In the genomic region with DNA sequence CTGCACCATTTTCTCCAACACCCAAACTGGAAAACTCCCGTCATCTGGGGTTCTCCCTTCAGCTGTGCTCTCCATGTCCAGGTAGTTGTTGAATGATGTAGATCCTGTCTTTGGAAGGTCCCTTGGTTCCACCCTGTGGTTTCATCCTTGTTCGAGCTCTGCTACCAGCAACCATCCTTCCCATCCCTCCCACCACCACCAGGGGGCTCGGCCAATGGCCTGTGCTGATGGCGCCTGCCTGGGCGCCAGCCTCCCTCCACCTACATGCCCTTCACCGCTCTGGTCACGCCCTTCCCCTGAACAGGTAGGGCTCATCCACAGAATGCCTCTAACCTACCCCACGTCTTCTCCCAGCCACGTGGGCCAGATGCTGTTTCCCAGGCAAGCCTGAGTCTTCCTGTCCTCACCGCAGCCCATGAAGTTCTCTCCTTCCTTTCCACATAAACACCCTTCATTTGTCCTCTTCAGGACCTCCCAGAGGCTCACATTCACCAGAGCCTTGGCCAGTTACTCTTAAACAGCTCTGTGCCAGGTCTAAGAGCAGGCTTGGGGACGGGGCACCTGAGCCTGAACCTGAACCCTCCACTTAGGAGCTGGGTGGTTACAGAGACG, we compare ENCODE assay signal across 10 cellular contexts.
DNase-seq lines count a peak whose midpoint lies in the region; ATAC-seq and TF ChIP-seq lines count a peak whose summit lies in the region.
"Had no signal": no experiment of that assay in that cellular context is flagged by ENCODE, and none has a peak within 500 bp of the region (broad histone marks: within the 10 kb centered on the region; RNA-seq: fewer than 3 reads in every experiment).

No MANE protein-coding gene starts in this region.

- no peak overlapping the region for H3K27ac Mint-ChIP-seq in activated T-helper 2 cell treated with anti-CD3 and anti-CD28 coated beads, Interferon-gamma antibody, Interleukin-2, Interleukin-4, amounts not matched to agents 10 μg/mL and 5 μg/mL and 100 μg/mL, durations not matched to agents 14 hours and 24 hours and 36 hours

- H3K27ac ChIP-seq in SU-DHL-6 (ENCODE audit: low read depth, low read length): no peak overlapping the region

- TF ChIP-seq CTCF in SU-DHL-6 (IDR thresholded peaks at IDR 0.05; ENCODE audit: insufficient read depth, low read length, poor library complexity, severe bottlenecking) (peak; percentile 89), fibroblast of villous mesenchyme (IDR thresholded peaks at IDR 0.05; ENCODE audit: insufficient read depth, low read depth, low read length) (peak; percentile 41)

- no peaks in the 10 kb centered on the region for H3K9me2 ChIP-seq in SU-DHL-6 (replicated peaks; ENCODE audit: insufficient read depth, low read length)

- H3K27me3 ChIP-seq in SU-DHL-6 (ENCODE audit: low read length): no peaks in the 10 kb centered on the region

- no peak overlapping the region for H2AFZ ChIP-seq in SU-DHL-6 (ENCODE audit: low read depth, low read length, severe bottlenecking)

- no peak overlapping the region for H3K4me2 ChIP-seq in SU-DHL-6 (ENCODE audit: low read depth, low read length, poor library complexity, severe bottlenecking)

- no peak overlapping the region for H3K9ac ChIP-seq in SU-DHL-6 (ENCODE audit: low read length)

- H3K9me3 ChIP-seq in SU-DHL-6 (ENCODE audit: insufficient read depth, low read length): peaks cover 20% of the 10 kb centered on the region; the same call in 1 of the 2 replicates

- H3K36me3 ChIP-seq in SU-DHL-6 (ENCODE audit: low read length): no peaks in the 10 kb centered on the region

- H3K9me3 Mint-ChIP-seq in activated T-helper 2 cell treated with anti-CD3 and anti-CD28 coated beads, Interferon-gamma antibody, Interleukin-2, Interleukin-4, amounts not matched to agents 10 μg/mL and 5 μg/mL and 100 μg/mL, durations not matched to agents 14 hours and 24 hours and 36 hours: peaks cover 22% of the 10 kb centered on the region

- DNase-seq in NK-92 treated with Interleukin-12 subunit alpha and Interleukin-12 subunit beta, amount 100 ng/mL, for 24 hours (lab: John Stamatoyannopoulos, UW): peak; percentile 16
- DNase-seq in NK-92 (lab: John Stamatoyannopoulos, UW; ENCODE audit: unreplicated experiment) (no peak), fibroblast of villous mesenchyme (ENCODE audit: low read depth) (no peak), posterior vena cava (ENCODE audit: low spot score) (no peak)
- DNase-seq in stimulated activated naive CD4-positive, alpha-beta T cell treated with Interleukin-2 at 50 U/mL for 16 hours (lab: John Stamatoyannopoulos, UW): peak; percentile 18
- no peak for DNase-seq in activated T-helper 2 cell treated with anti-CD3 and anti-CD28 coated beads, Interferon-gamma antibody, Interleukin-2, Interleukin-4, amounts not matched to agents 10 μg/mL and 5 μg/mL and 100 μg/mL, durations not matched to agents 14 hours and 24 hours and 36 hours (ENCODE audit: low spot score)

- no peak overlapping the region for H3K4me3 Mint-ChIP-seq in activated T-helper 2 cell treated with anti-CD3 and anti-CD28 coated beads, Interferon-gamma antibody, Interleukin-2, Interleukin-4, amounts not matched to agents 10 μg/mL and 5 μg/mL and 100 μg/mL, durations not matched to agents 14 hours and 24 hours and 36 hours (ENCODE audit: low read depth)
- H3K4me3 Mint-ChIP-seq: T-helper 17 cell had no signal

- peaks cover 49% of the 10 kb centered on the region for H3K4me1 Mint-ChIP-seq in activated T-helper 2 cell treated with anti-CD3 and anti-CD28 coated beads, Interferon-gamma antibody, Interleukin-2, Interleukin-4, amounts not matched to agents 10 μg/mL and 5 μg/mL and 100 μg/mL, durations not matched to agents 14 hours and 24 hours and 36 hours (ENCODE audit: low read depth)

- H3K4me3 ChIP-seq in SU-DHL-6 (ENCODE audit: insufficient read depth, low read length, poor library complexity, severe bottlenecking) (no peak overlapping the region), fibroblast of villous mesenchyme (ENCODE audit: low read depth, low read length) (no peak overlapping the region)
- H3K4me3 ChIP-seq: lung had no signal

- H3K79me2 ChIP-seq in SU-DHL-6 (ENCODE audit: insufficient read depth, low read length): no peaks in the 10 kb centered on the region

- no peak for ATAC-seq in HG02678 (IDR thresholded peaks at IDR 0.05; ENCODE audit: unreplicated experiment)
- ATAC-seq: T-helper 17 cell had no signal

- H4K20me1 ChIP-seq in SU-DHL-6 (ENCODE audit: low read depth, low read length): no peaks in the 10 kb centered on the region

- H3F3A ChIP-seq in SU-DHL-6 (ENCODE audit: insufficient read depth): no peaks in the 10 kb centered on the region

- intact Hi-C loops in activated T-helper 2 cell treated with anti-CD3 and anti-CD28 coated beads, Interferon-gamma antibody, Interleukin-2, Interleukin-4, amounts not matched to agents 10 μg/mL and 5 μg/mL and 100 μg/mL, durations not matched to agents 14 hours and 24 hours and 36 hours (cut with micrococcal nuclease): no loop called here
- intact Hi-C loops in posterior vena cava (cut with DNase I): no loop called here

- H3K36me3 Mint-ChIP-seq in activated T-helper 2 cell treated with anti-CD3 and anti-CD28 coated beads, Interferon-gamma antibody, Interleukin-2, Interleukin-4, amounts not matched to agents 10 μg/mL and 5 μg/mL and 100 μg/mL, durations not matched to agents 14 hours and 24 hours and 36 hours (ENCODE audit: low read depth): peaks cover 6% of the 10 kb centered on the region

- no peaks in the 10 kb centered on the region for H3K27me3 Mint-ChIP-seq in activated T-helper 2 cell treated with anti-CD3 and anti-CD28 coated beads, Interferon-gamma antibody, Interleukin-2, Interleukin-4, amounts not matched to agents 10 μg/mL and 5 μg/mL and 100 μg/mL, durations not matched to agents 14 hours and 24 hours and 36 hours (ENCODE audit: low read depth)

Comparison
In these comparisons a context has a peak if more than half of its experiments do, and no peak if none do; other contexts are left out.
1. DNase-seq: peak in NK-92 treated with Interleukin-12 subunit alpha and Interleukin-12 subunit beta, amount 100 ng/mL, for 24 hours (single experiment) and stimulated activated naive CD4-positive, alpha-beta T cell treated with Interleukin-2 at 50 U/mL for 16 hours (single experiment); none in NK-92 (single experiment), fibroblast of villous mesenchyme (single experiment), activated T-helper 2 cell treated with anti-CD3 and anti-CD28 coated beads, Interferon-gamma antibody, Interleukin-2, Interleukin-4, amounts not matched to agents 10 μg/mL and 5 μg/mL and 100 μg/mL, durations not matched to agents 14 hours and 24 hours and 36 hours (single experiment) and posterior vena cava (single experiment).